In the genomic region with DNA sequence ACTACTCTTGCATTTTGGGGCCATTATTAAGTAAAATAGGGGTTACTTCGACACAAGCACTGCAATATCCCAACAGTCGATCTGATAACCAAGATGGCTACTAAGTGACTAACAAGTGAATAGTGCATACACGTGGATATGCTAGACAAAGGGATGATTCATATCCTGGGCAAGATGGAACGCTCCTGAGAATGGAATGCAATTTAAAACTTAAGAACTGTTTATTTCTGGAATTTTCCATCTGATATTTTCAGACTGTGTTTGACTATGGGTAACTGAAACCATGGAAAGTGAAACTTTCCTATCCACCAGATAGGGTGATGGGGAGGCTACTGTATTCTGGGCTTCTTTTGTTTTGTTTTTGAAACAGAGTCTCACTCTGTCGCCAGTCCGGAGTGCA, we compare ENCODE assay signal across 1 cellular context.
A peak's percentile ranks its signal among the peaks of the same experiment; 100 is the strongest.
TF ChIP-seq lines count a peak whose summit lies in the region.

No MANE protein-coding gene starts in this region.

TF ChIP-seq in K562, 482 proteins besides CTCF, POLR2A, EP300 and RAD21 (continued from another document and continues in another):
- TF ChIP-seq CUX1 (CRISPR knock-in tag; IDR thresholded peaks at IDR 0.05) (no peak), GATA2 (CRISPR knock-in tag; IDR thresholded peaks at IDR 0.05) (no peak), TRIM24 (IDR thresholded peaks at IDR 0.05) (no peak), SOX6 (IDR thresholded peaks at IDR 0.05) (peak; percentile 59; the same call in 1 of the 2 replicates), ZNF57 (CRISPR knock-in tag; IDR thresholded peaks at IDR 0.05) (no peak), GABPB1 (CRISPR knock-in tag; IDR thresholded peaks at IDR 0.05) (no peak), STAG1 (CRISPR knock-in tag; IDR thresholded peaks at IDR 0.05; ENCODE audit: borderline replicate concordance) (no peak), NFE2 (IDR thresholded peaks at IDR 0.05; ENCODE audit: low read depth) (no peak), LARP7 (IDR thresholded peaks at IDR 0.05) (no peak), MXD1 (CRISPR knock-in tag; IDR thresholded peaks at IDR 0.05; ENCODE audit: borderline replicate concordance, poor library complexity, severe bottlenecking) (no peak), JUN (IDR thresholded peaks at IDR 0.05; ENCODE audit: borderline replicate concordance, low read depth, low read length) (0 out of 2 replicates have a peak, but pooled peaks have one; percentile 31), JUN (CRISPR knock-in tag; IDR thresholded peaks at IDR 0.05; ENCODE audit: borderline replicate concordance) (no peak), ZNF175 (CRISPR knock-in tag; IDR thresholded peaks at IDR 0.05; ENCODE audit: low read depth) (peak; percentile 81; the same call in 1 of the 2 replicates), ETV5 (CRISPR knock-in tag; IDR thresholded peaks at IDR 0.05; ENCODE audit: low read depth) (no peak), DNMT1 (IDR thresholded peaks at IDR 0.05) (no peak), CEBPG (CRISPR knock-in tag; IDR thresholded peaks at IDR 0.05) (no peak), CEBPG (tag; conservative IDR thresholded peaks at IDR 0.05 in 1 of 2, IDR thresholded peaks at IDR 0.05 in 1 of 2) (no peak), ZNF592 (IDR thresholded peaks at IDR 0.05) (peak; percentile 65; the same call in 1 of the 2 replicates), ESRRA (IDR thresholded peaks at IDR 0.05; ENCODE audit: borderline replicate concordance, low read depth) (no peak), JUND (IDR thresholded peaks at IDR 0.05; ENCODE audit: borderline replicate concordance, low read depth, low read length) (peak; percentile 66; the same call in 1 of the 2 replicates), JUND (tag; IDR thresholded peaks at IDR 0.05; ENCODE audit: borderline replicate concordance, low read depth, low read length) (peak; percentile 42; the same call in 1 of the 3 replicates), RBM15 (IDR thresholded peaks at IDR 0.05; ENCODE audit: insufficient read depth, low read length) (no peak), CHD1 (IDR thresholded peaks at IDR 0.05; ENCODE audit: low read length) (no peak), GATAD2B (IDR thresholded peaks at IDR 0.05; ENCODE audit: borderline replicate concordance) (no peak), NR3C1 (CRISPR knock-in tag; IDR thresholded peaks at IDR 0.05) (no peak), ZNF589 (CRISPR knock-in tag; IDR thresholded peaks at IDR 0.05; ENCODE audit: low read depth) (0 out of 2 replicates have a peak, but pooled peaks have one; percentile 72), ASH1L (IDR thresholded peaks at IDR 0.05; ENCODE audit: borderline replicate concordance, low read depth, partially characterized antibody) (no peak), NEUROD1 (IDR thresholded peaks at IDR 0.05; ENCODE audit: borderline replicate concordance, low read depth, low read length, partially characterized antibody) (no peak), L3MBTL2 (IDR thresholded peaks at IDR 0.05) (peak; percentile 41; the same call in 1 of the 2 replicates), YY1 (IDR thresholded peaks at IDR 0.05; ENCODE audit: borderline replicate concordance in 1 of 3, control insufficient read depth in 1 of 3, extremely low read depth in 1 of 3, insufficient read depth in 3 of 3, insufficient read length in 1 of 3, insufficient replicate concordance in 2 of 3, low read depth in 1 of 3, low read length in 2 of 3) (peak in 1 of 3 experiments; percentile 45), GTF2A2 (tag; IDR thresholded peaks at IDR 0.05) (no peak), NBN (IDR thresholded peaks at IDR 0.05; ENCODE audit: low read depth) (no peak), ARID1B (IDR thresholded peaks at IDR 0.05) (peak; percentile 31; the same call in 1 of the 2 replicates), CREBBP (IDR thresholded peaks at IDR 0.05; ENCODE audit: low read depth, low read length) (no peak), EHMT2 (IDR thresholded peaks at IDR 0.05) (no peak), ZNF277 (CRISPR knock-in tag; IDR thresholded peaks at IDR 0.05; ENCODE audit: borderline replicate concordance) (no peak), PYGO2 (tag; IDR thresholded peaks at IDR 0.05) (no peak), HCFC1 (IDR thresholded peaks at IDR 0.05; ENCODE audit: low read depth, low read length) (no peak), SNIP1 (IDR thresholded peaks at IDR 0.05; ENCODE audit: low read depth) (no peak), GTF2F1 (IDR thresholded peaks at IDR 0.05; ENCODE audit: low read depth, low read length) (no peak), ATF3 (IDR thresholded peaks at IDR 0.05) (peak; percentile 59), ATF3 (CRISPR knock-in tag; conservative IDR thresholded peaks at IDR 0.05) (no peak), KLF6 (CRISPR knock-in tag; IDR thresholded peaks at IDR 0.05; ENCODE audit: borderline replicate concordance) (no peak)
- TF ChIP-seq, protein P1, sequence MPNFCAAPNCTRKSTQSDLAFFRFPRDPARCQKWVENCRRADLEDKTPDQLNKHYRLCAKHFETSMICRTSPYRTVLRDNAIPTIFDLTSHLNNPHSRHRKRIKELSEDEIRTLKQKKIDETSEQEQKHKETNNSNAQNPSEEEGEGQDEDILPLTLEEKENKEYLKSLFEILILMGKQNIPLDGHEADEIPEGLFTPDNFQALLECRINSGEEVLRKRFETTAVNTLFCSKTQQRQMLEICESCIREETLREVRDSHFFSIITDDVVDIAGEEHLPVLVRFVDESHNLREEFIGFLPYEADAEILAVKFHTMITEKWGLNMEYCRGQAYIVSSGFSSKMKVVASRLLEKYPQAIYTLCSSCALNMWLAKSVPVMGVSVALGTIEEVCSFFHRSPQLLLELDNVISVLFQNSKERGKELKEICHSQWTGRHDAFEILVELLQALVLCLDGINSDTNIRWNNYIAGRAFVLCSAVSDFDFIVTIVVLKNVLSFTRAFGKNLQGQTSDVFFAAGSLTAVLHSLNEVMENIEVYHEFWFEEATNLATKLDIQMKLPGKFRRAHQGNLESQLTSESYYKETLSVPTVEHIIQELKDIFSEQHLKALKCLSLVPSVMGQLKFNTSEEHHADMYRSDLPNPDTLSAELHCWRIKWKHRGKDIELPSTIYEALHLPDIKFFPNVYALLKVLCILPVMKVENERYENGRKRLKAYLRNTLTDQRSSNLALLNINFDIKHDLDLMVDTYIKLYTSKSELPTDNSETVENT (CRISPR knock-in tag; IDR thresholded peaks at IDR 0.05): no peak
- TF ChIP-seq, protein P2, sequence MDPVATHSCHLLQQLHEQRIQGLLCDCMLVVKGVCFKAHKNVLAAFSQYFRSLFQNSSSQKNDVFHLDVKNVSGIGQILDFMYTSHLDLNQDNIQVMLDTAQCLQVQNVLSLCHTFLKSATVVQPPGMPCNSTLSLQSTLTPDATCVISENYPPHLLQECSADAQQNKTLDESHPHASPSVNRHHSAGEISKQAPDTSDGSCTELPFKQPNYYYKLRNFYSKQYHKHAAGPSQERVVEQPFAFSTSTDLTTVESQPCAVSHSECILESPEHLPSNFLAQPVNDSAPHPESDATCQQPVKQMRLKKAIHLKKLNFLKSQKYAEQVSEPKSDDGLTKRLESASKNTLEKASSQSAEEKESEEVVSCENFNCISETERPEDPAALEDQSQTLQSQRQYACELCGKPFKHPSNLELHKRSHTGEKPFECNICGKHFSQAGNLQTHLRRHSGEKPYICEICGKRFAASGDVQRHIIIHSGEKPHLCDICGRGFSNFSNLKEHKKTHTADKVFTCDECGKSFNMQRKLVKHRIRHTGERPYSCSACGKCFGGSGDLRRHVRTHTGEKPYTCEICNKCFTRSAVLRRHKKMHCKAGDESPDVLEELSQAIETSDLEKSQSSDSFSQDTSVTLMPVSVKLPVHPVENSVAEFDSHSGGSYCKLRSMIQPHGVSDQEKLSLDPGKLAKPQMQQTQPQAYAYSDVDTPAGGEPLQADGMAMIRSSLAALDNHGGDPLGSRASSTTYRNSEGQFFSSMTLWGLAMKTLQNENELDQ (CRISPR knock-in tag; IDR thresholded peaks at IDR 0.05; ENCODE audit: borderline replicate concordance): no peak
- TF ChIP-seq, protein P3, sequence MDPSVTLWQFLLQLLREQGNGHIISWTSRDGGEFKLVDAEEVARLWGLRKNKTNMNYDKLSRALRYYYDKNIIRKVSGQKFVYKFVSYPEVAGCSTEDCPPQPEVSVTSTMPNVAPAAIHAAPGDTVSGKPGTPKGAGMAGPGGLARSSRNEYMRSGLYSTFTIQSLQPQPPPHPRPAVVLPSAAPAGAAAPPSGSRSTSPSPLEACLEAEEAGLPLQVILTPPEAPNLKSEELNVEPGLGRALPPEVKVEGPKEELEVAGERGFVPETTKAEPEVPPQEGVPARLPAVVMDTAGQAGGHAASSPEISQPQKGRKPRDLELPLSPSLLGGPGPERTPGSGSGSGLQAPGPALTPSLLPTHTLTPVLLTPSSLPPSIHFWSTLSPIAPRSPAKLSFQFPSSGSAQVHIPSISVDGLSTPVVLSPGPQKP (CRISPR knock-in tag; IDR thresholded peaks at IDR 0.05): no peak
